In genomic region chr22:37302617-37303555, GRCh38 we compare ENCODE assay signal across 1 cellular context.
TF ChIP-seq lines count a peak whose summit lies in the region.

No MANE protein-coding gene starts in this region.

TF ChIP-seq in HCT116, 20 proteins besides CTCF, POLR2A, EP300 and RAD21 (continued from another document):
- TF ChIP-seq EGR1 (IDR thresholded peaks at IDR 0.05; ENCODE audit: low read depth), result no peak
- no peak for TF ChIP-seq FOSL1 (IDR thresholded peaks at IDR 0.05; ENCODE audit: low read depth)
- no peak for TF ChIP-seq SIN3A (IDR thresholded peaks at IDR 0.05; ENCODE audit: low read depth)
- no peak for TF ChIP-seq ZBTB33 (IDR thresholded peaks at IDR 0.05; ENCODE audit: extremely low read depth, insufficient replicate concordance, low read length)
